In genomic region chr19:54792814-54793213, GRCh38 we compare ENCODE assay signal across 14 cellular contexts. TPM values are rescaled to one million over a fixed set of nuclear protein-coding genes. Genes with fewer than 3 reads are reported as not detected.
DNase-seq lines count a peak whose midpoint lies in the region; ATAC-seq, FAIRE-seq and TF ChIP-seq lines count a peak whose summit lies in the region.
"Had no signal": no experiment of that assay in that cellular context is flagged by ENCODE, and none has a peak within 500 bp of the region (broad histone marks: within the 10 kb centered on the region; RNA-seq: fewer than 3 reads in every experiment).

No MANE protein-coding gene starts in this region.

- in situ Hi-C loops in GM13977 (cut with MboI; ENCODE audit: low pct_unique_long_range_greater_than_20kb, low sequenced_read_pairs, unreplicated experiment): no loop called here

- H3K36me3 ChIP-seq in BLaER1 treated with 17β-estradiol and CSF1 and Interleukin-3, amounts not matched to agents 10 nM and 100 nM: no peaks in the 10 kb centered on the region
- no peaks in the 10 kb centered on the region for H3K36me3 ChIP-seq in BE2C
- H3K36me3 ChIP-seq: pancreas had no signal

- no peak for TF ChIP-seq CTCF in GM13977 (IDR thresholded peaks at IDR 0.05; ENCODE audit: extremely low read depth, insufficient read depth, missing control alignments)
- TF ChIP-seq CTCF in BE2C (IDR thresholded peaks at IDR 0.05; ENCODE audit: low read depth, low read length): no peak
- TF ChIP-seq CTCF in D721Med (IDR thresholded peaks at IDR 0.05; ENCODE audit: insufficient read depth, missing control alignments): no peak

- H3K9me3 ChIP-seq in BLaER1 treated with 17β-estradiol and CSF1 and Interleukin-3, amounts not matched to agents 10 nM and 100 nM (replicated peaks in 1 of 11): peaks cover 0 to 6% (median 0%) of the 10 kb centered on the region in 11 experiments; a peak in 6 of 22 replicates
- no peaks in the 10 kb centered on the region for H3K9me3 ChIP-seq in BE2C
- H3K9me3 ChIP-seq: pancreas had no signal

- H3K27ac ChIP-seq in BLaER1 treated with 17β-estradiol and CSF1 and Interleukin-3, amounts not matched to agents 10 nM and 100 nM: peak overlapping the region in 9 of 11 experiments; percentile 44 to 81 (median 65); a peak in 17 of 22 replicates
- H3K27ac ChIP-seq: pancreas had no signal

- H3K4me3 Mint-ChIP-seq in T-helper 1 cell treated with Interleukin-12 subunit alpha and Interleukin-12 subunit beta and Interleukin-4 antibody, amounts not matched to agents 30 μg/mL and 1 μg/mL, for 36 hours: peak overlapping the region; percentile 69
- peak overlapping the region; percentile 74 for H3K4me3 Mint-ChIP-seq in memory B cell

- no peaks in the 10 kb centered on the region for H3K27me3 ChIP-seq in BLaER1 treated with 17β-estradiol and CSF1 and Interleukin-3, amounts not matched to agents 10 nM and 100 nM
- H3K27me3 ChIP-seq in BE2C: peaks cover 17% of the 10 kb centered on the region

- no peak overlapping the region for H3K27ac Mint-ChIP-seq in T-helper 1 cell treated with Interleukin-12 subunit alpha and Interleukin-12 subunit beta and Interleukin-4 antibody, amounts not matched to agents 30 μg/mL and 1 μg/mL, for 36 hours
- H3K27ac Mint-ChIP-seq in memory B cell: peak overlapping the region; percentile 74

- peaks cover 8% of the 10 kb centered on the region for H3K4me1 Mint-ChIP-seq in T-helper 1 cell treated with Interleukin-12 subunit alpha and Interleukin-12 subunit beta and Interleukin-4 antibody, amounts not matched to agents 30 μg/mL and 1 μg/mL, for 36 hours (ENCODE audit: low read depth)
- H3K4me1 Mint-ChIP-seq in memory B cell: peaks cover 13% of the 10 kb centered on the region

- no peak for ATAC-seq in memory B cell (ENCODE audit: low read depth)
- ATAC-seq: pancreas had no signal

- peak; percentile 46 for DNase-seq in GM13977 (ENCODE audit: low spot score)
- no peak for DNase-seq in memory B cell (ENCODE audit: low spot score in 2 of 2)
- DNase-seq in head of caudate nucleus: no peak
- no peak for DNase-seq in BE2C
- no peak for DNase-seq in SKM-1 treated with dmso at 0.1 percent for 144 hours (lab: John Stamatoyannopoulos, UW; ENCODE audit: unreplicated experiment)
- DNase-seq in D721Med (ENCODE audit: insufficient read length, low spot score): no peak
- DNase-seq: activated CD8-positive, alpha-beta memory T cell treated with anti-CD3 and anti-CD28 coated beads, Interleukin-2, amount 50 U/mL, for 4 hours; DMS79 treated with DMSO at 0.1 percent for 48 hours; dorsolateral prefrontal cortex; NCI-H1105; pancreas; Right ventricle myocardium superior had no signal

- H3K4me2 ChIP-seq in BLaER1 treated with 17β-estradiol and CSF1 and Interleukin-3, amounts not matched to agents 10 nM and 100 nM: peak overlapping the region in 4 of 11 experiments; percentile 60 to 72 (median 64); a peak in 11 of 22 replicates

- H3K27me3 Mint-ChIP-seq in T-helper 1 cell treated with Interleukin-12 subunit alpha and Interleukin-12 subunit beta and Interleukin-4 antibody, amounts not matched to agents 30 μg/mL and 1 μg/mL, for 36 hours (ENCODE audit: low read depth): peaks cover 10% of the 10 kb centered on the region
- H3K27me3 Mint-ChIP-seq in memory B cell: peaks cover 16% of the 10 kb centered on the region

- H3K36me3 Mint-ChIP-seq in T-helper 1 cell treated with Interleukin-12 subunit alpha and Interleukin-12 subunit beta and Interleukin-4 antibody, amounts not matched to agents 30 μg/mL and 1 μg/mL, for 36 hours (ENCODE audit: low read depth): no peaks in the 10 kb centered on the region
- peaks cover 2% of the 10 kb centered on the region for H3K36me3 Mint-ChIP-seq in memory B cell

- intact Hi-C loops in head of caudate nucleus (cut with DNase I): no loop called here

- no peaks in the 10 kb centered on the region for H3K9me3 Mint-ChIP-seq in T-helper 1 cell treated with Interleukin-12 subunit alpha and Interleukin-12 subunit beta and Interleukin-4 antibody, amounts not matched to agents 30 μg/mL and 1 μg/mL, for 36 hours
- H3K9me3 Mint-ChIP-seq in memory B cell: peaks cover 4% of the 10 kb centered on the region

- peak overlapping the region; percentile 23 to 68 (median 46); a peak in 17 of 20 replicates for H3K4me3 ChIP-seq in BLaER1 treated with 17β-estradiol and CSF1 and Interleukin-3, amounts not matched to agents 10 nM and 100 nM
- no peak overlapping the region for H3K4me3 ChIP-seq in BE2C (ENCODE audit: low read depth, low read length)

- peaks cover 0 to 41% (median 19%) of the 10 kb centered on the region in 10 experiments; a peak in 19 of 20 replicates for H3K4me1 ChIP-seq in BLaER1 treated with 17β-estradiol and CSF1 and Interleukin-3, amounts not matched to agents 10 nM and 100 nM
- H3K4me1 ChIP-seq in BE2C: no peaks in the 10 kb centered on the region
- H3K4me1 ChIP-seq: pancreas had no signal

- H4K20me1 ChIP-seq in BLaER1 treated with 17β-estradiol and CSF1 and Interleukin-3, amounts not matched to agents 10 nM and 100 nM: no peaks in the 10 kb centered on the region

- FAIRE-seq in D721Med (lab: Jason Lieb, UNC): no peak
- FAIRE-seq: pancreas had no signal

- peak overlapping the region; percentile 35 to 76 (median 64); a peak in 21 of 22 replicates for H3K9ac ChIP-seq in BLaER1 treated with 17β-estradiol and CSF1 and Interleukin-3, amounts not matched to agents 10 nM and 100 nM

RNA-seq across cellular contexts. Expression of gene KIR2DL4, which starts 10.6 kb away (rescaled TPM):
- polyA plus RNA-seq in BE2C (2012; ENCODE audit: insufficient read depth, insufficient read length, low read depth): not detected
- polyA plus RNA-seq: pancreas had no signal

RNA-seq across cellular contexts. Expression of gene KIR2DL1, which starts 23.2 kb away (rescaled TPM):
- polyA plus RNA-seq in BE2C (2012; ENCODE audit: insufficient read depth, insufficient read length, low read depth): not detected
- polyA plus RNA-seq: pancreas had no signal

RNA-seq across cellular contexts. Expression of gene KIR3DL1, which starts 23.5 kb away (rescaled TPM):
- not detected for polyA plus RNA-seq in BE2C (2012; ENCODE audit: insufficient read depth, insufficient read length, low read depth)
- polyA plus RNA-seq: pancreas had no signal

RNA-seq across cellular contexts. Expression of gene KIR2DS4, which starts 39.7 kb away (rescaled TPM):
- polyA plus RNA-seq in BE2C (2012; ENCODE audit: insufficient read depth, insufficient read length, low read depth): not detected
- polyA plus RNA-seq: pancreas had no signal

RNA-seq across cellular contexts. Expression of gene KIR2DL3, which starts 54.5 kb away (rescaled TPM):
- polyA plus RNA-seq in BE2C (2012; ENCODE audit: insufficient read depth, insufficient read length, low read depth): not detected
- polyA plus RNA-seq: pancreas had no signal
